In genomic region chr9:41073471-41074243, GRCh38 we compare ENCODE assay signal across 7 cellular contexts. TPM values are rescaled to one million over a fixed set of nuclear protein-coding genes. Genes with fewer than 3 reads are reported as not detected.
DNase-seq lines count a peak whose midpoint lies in the region; ATAC-seq and TF ChIP-seq lines count a peak whose summit lies in the region.
"Not testable (repeated sequence)": the region's sequence is repeated elsewhere in the genome, so short reads cannot be mapped to it uniquely, and the experiment has no call there.

No MANE protein-coding gene starts in this region.

- H3K36me3 Mint-ChIP-seq in activated naive CD4-positive, alpha-beta T cell treated with anti-CD3 and anti-CD28 coated beads, Interleukin-2, amount 50 U/mL, for 24 hours; naive thymus-derived CD4-positive, alpha-beta T cell: not testable (repeated sequence)

- H3K36me3 ChIP-seq in PC-3 (ENCODE audit: low read depth, low read length); naive thymus-derived CD4-positive, alpha-beta T cell (ENCODE audit: control insufficient read depth in 2 of 3, insufficient read depth in 3 of 3, low read length in 3 of 3): not testable (repeated sequence)

- not testable (repeated sequence) for H2AFZ ChIP-seq in PC-3 (ENCODE audit: low read length)

- peak; percentile 2 for ATAC-seq in GM21360 (IDR thresholded peaks at IDR 0.05; ENCODE audit: unreplicated experiment)
- not testable (repeated sequence) for ATAC-seq in PC-3; naive thymus-derived CD4-positive, alpha-beta T cell
- peak; percentile 26 to 46 for ATAC-seq in left cardiac atrium

- peak overlapping the region; percentile 70 for H3K4me3 Mint-ChIP-seq in activated naive CD4-positive, alpha-beta T cell treated with anti-CD3 and anti-CD28 coated beads, Interleukin-2, amount 50 U/mL, for 24 hours
- H3K4me3 Mint-ChIP-seq in naive thymus-derived CD4-positive, alpha-beta T cell = peak overlapping the region; percentile 4 to 77 (median 54)

- peak overlapping the region; percentile 69 for H3K9ac ChIP-seq in PC-3 (ENCODE audit: low read length)

- H3K27ac ChIP-seq in PC-3 (ENCODE audit: low read length) = peak overlapping the region; percentile 56; the same call in 1 of the 2 replicates
- H3K27ac ChIP-seq in naive thymus-derived CD4-positive, alpha-beta T cell (ENCODE audit: low read depth, low read length); skin epidermis: not testable (repeated sequence)

- H3K79me2 ChIP-seq in PC-3 (ENCODE audit: low read length) = peaks cover 60% of the 10 kb centered on the region

- H3K27me3 Mint-ChIP-seq in activated naive CD4-positive, alpha-beta T cell treated with anti-CD3 and anti-CD28 coated beads, Interleukin-2, amount 50 U/mL, for 24 hours = peaks cover 19% of the 10 kb centered on the region
- peaks cover 34 to 47% (median 38%) of the 10 kb centered on the region in 5 donors for H3K27me3 Mint-ChIP-seq in naive thymus-derived CD4-positive, alpha-beta T cell

- H3K27ac Mint-ChIP-seq in activated naive CD4-positive, alpha-beta T cell treated with anti-CD3 and anti-CD28 coated beads, Interleukin-2, amount 50 U/mL, for 24 hours; naive thymus-derived CD4-positive, alpha-beta T cell: not testable (repeated sequence)

- peak overlapping the region; percentile 73 for H3K4me2 ChIP-seq in PC-3 (ENCODE audit: low read length)

- not testable (repeated sequence) for H3K4me1 Mint-ChIP-seq in activated naive CD4-positive, alpha-beta T cell treated with anti-CD3 and anti-CD28 coated beads, Interleukin-2, amount 50 U/mL, for 24 hours
- peaks cover 0 to 16% (median 10%) of the 10 kb centered on the region in 7 donors for H3K4me1 Mint-ChIP-seq in naive thymus-derived CD4-positive, alpha-beta T cell

- CTCF ChIA-PET in PC-3 (lab: Charles Lee); naive thymus-derived CD4-positive, alpha-beta T cell (lab: Charles Lee): not testable (repeated sequence)

- not testable (repeated sequence) for BruUV-seq in PC-3 (replicated peaks; lab: Mats Ljungman, UMichigan)

- H3K9me3 Mint-ChIP-seq in activated naive CD4-positive, alpha-beta T cell treated with anti-CD3 and anti-CD28 coated beads, Interleukin-2, amount 50 U/mL, for 24 hours; naive thymus-derived CD4-positive, alpha-beta T cell: not testable (repeated sequence)

- H3K9me3 ChIP-seq in PC-3 (ENCODE audit: low read length); naive thymus-derived CD4-positive, alpha-beta T cell (ENCODE audit: control insufficient read depth in 2 of 3, low read length in 3 of 3): not testable (repeated sequence)

- DNase-seq in PC-3 = peak; percentile 27
- peak; percentile 47 for DNase-seq in ecto neural progenitor cell (ENCODE audit: low spot score)
- not testable (repeated sequence) for DNase-seq in left cardiac atrium; naive thymus-derived CD4-positive, alpha-beta T cell

- H3F3A ChIP-seq in PC-3 (ENCODE audit: low read length, unreplicated experiment) = not testable (repeated sequence)

- H3K4me1 ChIP-seq in PC-3 (ENCODE audit: insufficient read depth, low read length) = peaks cover 20% of the 10 kb centered on the region
- not testable (repeated sequence) for H3K4me1 ChIP-seq in naive thymus-derived CD4-positive, alpha-beta T cell (ENCODE audit: control insufficient read depth in 2 of 2, insufficient read depth in 2 of 2, low read length in 2 of 2)

- H4K20me1 ChIP-seq in PC-3 (ENCODE audit: low read length) = not testable (repeated sequence)

- not testable (repeated sequence) for H3K27me3 ChIP-seq in PC-3 (ENCODE audit: low read length); naive thymus-derived CD4-positive, alpha-beta T cell (ENCODE audit: control insufficient read depth in 2 of 2, insufficient read depth in 2 of 2, low read length in 2 of 2)

- TF ChIP-seq CTCF in PC-3 (conservative IDR thresholded peaks at IDR 0.05; ENCODE audit: low read depth, low read length) = not testable (repeated sequence)

- POLR2A ChIA-PET in PC-3 (lab: Charles Lee; ENCODE audit: unreplicated experiment); naive thymus-derived CD4-positive, alpha-beta T cell (lab: Charles Lee): not testable (repeated sequence)

- H3K9me2 ChIP-seq in PC-3 (replicated peaks; ENCODE audit: low read length) = not testable (repeated sequence)

- intact Hi-C loops in PC-3 (cut with micrococcal nuclease); left cardiac atrium (cut with DNase I); naive thymus-derived CD4-positive, alpha-beta T cell (cut with micrococcal nuclease): not testable (repeated sequence)

- H3K4me3 ChIP-seq in PC-3 (ENCODE audit: low read length) (peak overlapping the region; percentile 74), skin epidermis (peak overlapping the region in 6 of 7 experiments; percentile 33 to 63 (median 48))
- not testable (repeated sequence) for H3K4me3 ChIP-seq in naive thymus-derived CD4-positive, alpha-beta T cell (ENCODE audit: low read length)

RNA-seq across cellular contexts. Expression of gene FOXD4L6, which starts 54.8 kb away (rescaled TPM):
- not detected in 2 replicates for total RNA-seq in PC-3 (2014; rRNA removed)
- under 1 TPM in 1 of 2 donors, not detected in 1; 0.15 TPM for total RNA-seq in left cardiac atrium
- total RNA-seq in naive thymus-derived CD4-positive, alpha-beta T cell = not detected
- not detected for polyA plus RNA-seq in naive thymus-derived CD4-positive, alpha-beta T cell
